In the genomic region with DNA sequence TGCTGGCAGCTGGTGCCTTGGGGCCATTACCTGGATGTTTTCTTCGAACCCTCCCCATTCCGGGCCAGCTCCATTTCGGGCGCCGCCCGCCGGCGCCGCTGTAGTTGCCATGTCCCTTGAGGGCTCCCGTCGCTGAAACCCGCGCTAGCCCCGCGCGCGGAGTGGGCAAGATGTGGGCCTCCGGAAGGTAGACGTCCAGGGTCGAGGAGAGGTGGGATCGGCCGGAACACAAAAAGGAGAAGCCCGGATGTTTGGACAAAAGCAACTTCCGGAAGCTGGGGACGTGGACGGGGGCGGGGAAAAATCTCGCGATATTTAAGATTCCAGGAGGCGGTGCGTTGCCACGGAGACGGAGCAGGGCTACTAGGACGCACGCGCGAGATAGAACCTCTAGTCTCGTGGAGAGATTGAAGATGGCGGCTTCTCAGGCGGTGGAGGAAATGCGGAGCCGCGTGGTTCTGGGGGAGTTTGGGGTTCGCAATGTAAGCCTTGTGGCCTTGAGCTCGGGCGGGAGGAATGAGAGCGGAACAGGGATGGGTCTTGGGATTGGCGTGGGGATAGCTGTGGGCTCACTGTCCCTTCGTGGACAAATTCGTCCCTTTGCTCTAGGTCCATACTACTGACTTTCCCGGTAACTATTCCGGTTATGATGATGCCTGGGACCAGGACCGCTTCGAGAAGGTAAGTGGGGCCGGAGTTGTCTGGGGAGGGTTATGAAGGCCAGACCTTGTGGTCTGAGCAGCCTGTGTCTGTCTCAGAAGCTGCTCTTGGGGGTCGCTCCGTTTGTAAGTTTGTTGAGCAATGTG, we compare ENCODE assay signal across 8 cellular contexts. TPM values are rescaled to one million over a fixed set of nuclear protein-coding genes. Genes with fewer than 3 reads are reported as not detected.
DNase-seq lines count a peak whose midpoint lies in the region; ATAC-seq and TF ChIP-seq lines count a peak whose summit lies in the region.

A gene with protein sequence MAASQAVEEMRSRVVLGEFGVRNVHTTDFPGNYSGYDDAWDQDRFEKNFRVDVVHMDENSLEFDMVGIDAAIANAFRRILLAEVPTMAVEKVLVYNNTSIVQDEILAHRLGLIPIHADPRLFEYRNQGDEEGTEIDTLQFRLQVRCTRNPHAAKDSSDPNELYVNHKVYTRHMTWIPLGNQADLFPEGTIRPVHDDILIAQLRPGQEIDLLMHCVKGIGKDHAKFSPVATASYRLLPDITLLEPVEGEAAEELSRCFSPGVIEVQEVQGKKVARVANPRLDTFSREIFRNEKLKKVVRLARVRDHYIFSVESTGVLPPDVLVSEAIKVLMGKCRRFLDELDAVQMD (plus strand): TSS at position 393 of the 806 bp plus-strand sequence. CDS start 21 bp downstream, at position 414.
A gene (minus strand): TSS at position 230 of the 806 bp plus-strand sequence. CDS start 119 bp downstream, at position 111.

- peaks cover 6% of the 10 kb centered on the region for H3K4me1 Mint-ChIP-seq in Caco-2 (ENCODE audit: low read depth, unreplicated experiment)

- no peaks in the 10 kb centered on the region for H3K9me3 ChIP-seq in Caco-2

- H3K36me3 Mint-ChIP-seq in Caco-2 (ENCODE audit: insufficient read depth, unreplicated experiment), result peaks cover 27% of the 10 kb centered on the region

- intact Hi-C loops in Caco-2 (cut with micrococcal nuclease; ENCODE audit: unreplicated experiment), result no loop called here

- H3K36me3 ChIP-seq in Caco-2 (ENCODE audit: control insufficient read depth, insufficient read depth, low read length), result peaks cover 3% of the 10 kb centered on the region

- no peak for TF ChIP-seq CTCF in Caco-2 (IDR thresholded peaks at IDR 0.05; ENCODE audit: insufficient read depth in 1 of 2, low read depth in 1 of 2, low read length in 1 of 2, severe bottlenecking in 1 of 2, unreplicated experiment in 1 of 2)

- CTCF ChIA-PET in Caco-2 (lab: Charles Lee), result interaction anchor here (1.2 kb wide), 1 partner anchor 10 kb away, joined by 8 read pairs; no protein-coding TSS in a partner anchor

- ATAC-seq in GM21381 (IDR thresholded peaks at IDR 0.05; ENCODE audit: unreplicated experiment), result peak; percentile 86

- peak within 1 kb of the TSS; percentile 51 for H3K4me3 ChIP-seq in Caco-2 (ENCODE audit: low read depth, low read length)

- H3K27me3 Mint-ChIP-seq in Caco-2 (ENCODE audit: insufficient read depth, unreplicated experiment), result no peaks in the 10 kb centered on the region

- H3K9me3 Mint-ChIP-seq in Caco-2 (ENCODE audit: unreplicated experiment), result no peaks in the 10 kb centered on the region

- H3K4me1 ChIP-seq in Caco-2, result 0 out of 2 replicates have a peak, but pooled peaks cover 7% of the 10 kb centered on the region

- no peak within 1 kb of the TSS for H3K4me3 Mint-ChIP-seq in Caco-2 (ENCODE audit: unreplicated experiment)

- POLR2A ChIA-PET in Caco-2 (lab: Charles Lee), result interaction anchor here (0.6 to 1.3 kb wide), 5 partner anchors 9 to 235 kb away, joined by 3 to 6 read pairs (median 3); no protein-coding TSS in a partner anchor

- H3K27me3 ChIP-seq in Caco-2 (replicated peaks; ENCODE audit: control insufficient read depth, insufficient read depth, low read length), result no peaks in the 10 kb centered on the region

- in situ Hi-C loops in endometrial microvascular endothelial cells (cut with HindIII; ENCODE audit: inconsistent ontology term, low pct_unique_long_range_greater_than_20kb, low sequenced_read_pairs), result no loop called here

- no peak within 1 kb of the TSS for H3K27ac Mint-ChIP-seq in Caco-2 (ENCODE audit: unreplicated experiment)

- peak; percentile 97 for DNase-seq in Caco-2
- DNase-seq in HUDEP-2 (lab: John Stamatoyannopoulos, UW; ENCODE audit: unreplicated experiment in 76 of 76), result peak in 75 of 76 experiments; percentile 67 to 99 (median 97)
- peak; percentile 98 for DNase-seq in NOMO-1 treated with dmso at 0.1 percent for 144 hours (lab: John Stamatoyannopoulos, UW; ENCODE audit: unreplicated experiment)
- DNase-seq in activated CD8-positive, alpha-beta memory T cell treated with anti-CD3 and anti-CD28 coated beads for 48 hours (ENCODE audit: low read depth in 2 of 3, low spot score in 2 of 3), result peak; percentile 86 to 95 (median 90)
- peak; percentile 97 for DNase-seq in mesenteric fat pad (ENCODE audit: low spot score)
- DNase-seq in stimulated activated CD8-positive, alpha-beta memory T cell treated with anti-CD3 and anti-CD28 coated beads, Interleukin-15, amount 100 ng/mL, for 24 hours (ENCODE audit: low read depth), result peak; percentile 90

- no TSS peak for BruUV-seq in Caco-2 (replicated peaks; lab: Mats Ljungman, UMichigan)

RNA-seq across cellular contexts. Expression of the first gene that starts in this region (rescaled TPM):
- total RNA-seq in Caco-2 (2022) (43.7 and 45.1 TPM in 2 replicates), endometrial microvascular endothelial cells (ENCODE audit: inconsistent ontology term) (43.9 TPM), mesenteric fat pad (37.3 TPM)

RNA-seq across cellular contexts. Expression of the second gene that starts in this region (rescaled TPM):
- total RNA-seq in Caco-2 (2022) (83.3 and 99.8 TPM in 2 replicates), endometrial microvascular endothelial cells (ENCODE audit: inconsistent ontology term) (102 TPM), mesenteric fat pad (72.5 TPM)

Comparison
In these comparisons a context has a peak if more than half of its experiments do, and no peak if none do; other contexts are left out.
1. Peak in every context shown above with its lines: DNase-seq, ATAC-seq and H3K4me3 ChIP-seq.